ENCODE assay signal across 9 cellular contexts in genomic region chr1:2840036-2840809, GRCh38. TPM values are rescaled to one million over a fixed set of nuclear protein-coding genes. Genes with fewer than 3 reads are reported as not detected.
DNase-seq lines count a peak whose midpoint lies in the region; ATAC-seq and TF ChIP-seq lines count a peak whose summit lies in the region.
"Had no signal": no experiment of that assay in that cellular context is flagged by ENCODE, and none has a peak within 500 bp of the region (broad histone marks: within the 10 kb centered on the region; RNA-seq: fewer than 3 reads in every experiment).

No MANE protein-coding gene starts in this region.

- TF ChIP-seq CTCF in CD8-positive, alpha-beta T cell (IDR thresholded peaks at IDR 0.05) = peak; percentile 54
- no peak for TF ChIP-seq CTCF in adrenal gland (IDR thresholded peaks at IDR 0.05)

- no peaks in the 10 kb centered on the region for H3K9me3 Mint-ChIP-seq in CD8-positive, alpha-beta T cell

- ATAC-seq in CD8-positive, alpha-beta T cell = peak; percentile 90
- no peak for ATAC-seq in GM19395 (IDR thresholded peaks at IDR 0.05; ENCODE audit: unreplicated experiment)

- intact Hi-C loops in CD8-positive, alpha-beta T cell (cut with DNase I, micrococcal nuclease) = loop anchor here (1.0 to 10.0 kb wide), 5 partner anchors 18 to 426 kb away; no protein-coding TSS in a partner anchor
- intact Hi-C loops in adrenal gland (cut with DNase I) = no loop called here

- H3K27me3 Mint-ChIP-seq in CD8-positive, alpha-beta T cell (ENCODE audit: low read depth) = no peaks in the 10 kb centered on the region

- H3K36me3 Mint-ChIP-seq in CD8-positive, alpha-beta T cell = no peaks in the 10 kb centered on the region

- H3K36me3 ChIP-seq in CD8-positive, alpha-beta T cell (ENCODE audit: insufficient read depth, low read length) = no peaks in the 10 kb centered on the region
- no peaks in the 10 kb centered on the region for H3K36me3 ChIP-seq in adrenal gland (replicated peaks in 1 of 2)

- DNase-seq in CD8-positive, alpha-beta T cell = peak; percentile 42 to 83 (median 66)
- DNase-seq in UCSD-AML1 (lab: John Stamatoyannopoulos, UW; ENCODE audit: unreplicated experiment) (peak; percentile 76), adrenal gland (no peak), NCI-H1417 (lab: John Stamatoyannopoulos, UW) (no peak), NCI-H446 (lab: John Stamatoyannopoulos, UW) (no peak)
- peak; percentile 28 for DNase-seq in activated T-helper 9 cell treated with anti-CD3 and anti-CD28 coated beads, Interleukin-2, amount 50 U/mL, for 16 hours (ENCODE audit: low read depth)
- DNase-seq in stimulated activated CD4-positive, alpha-beta T cell treated with anti-CD3 and anti-CD28 coated beads, Interleukin-15, amount 100 ng/mL, for 24 hours = peak; percentile 70
- DNase-seq: NCI-H2107 had no signal

- no peaks in the 10 kb centered on the region for H3K27me3 ChIP-seq in CD8-positive, alpha-beta T cell (ENCODE audit: insufficient read depth, low read length)
- H3K27me3 ChIP-seq in adrenal gland = peaks cover under 1% of the 10 kb centered on the region

- POLR2A ChIA-PET in CD8-positive, alpha-beta T cell (lab: Charles Lee) = no interaction called here

- peaks cover 17% of the 10 kb centered on the region for H3K4me1 ChIP-seq in CD8-positive, alpha-beta T cell (ENCODE audit: insufficient read depth, low read length)
- H3K4me1 ChIP-seq in adrenal gland (replicated peaks in 1 of 2) = no peaks in the 10 kb centered on the region

- H3K27ac Mint-ChIP-seq in CD8-positive, alpha-beta T cell = peak overlapping the region; percentile 81

- TF ChIP-seq POLR2A in adrenal gland (IDR thresholded peaks at IDR 0.05) = no peak

- CTCF ChIA-PET in CD8-positive, alpha-beta T cell (lab: Charles Lee) = interaction anchor here (1.0 to 2.1 kb wide), 2 partner anchors 18 to 285 kb away, joined by 3 to 10 read pairs; partner anchors contain the start of gene TNFRSF14

- peak overlapping the region; percentile 18 for H3K27ac ChIP-seq in CD8-positive, alpha-beta T cell (ENCODE audit: low read depth, low read length)
- H3K27ac ChIP-seq in adrenal gland = no peak overlapping the region

- H3K4me3 ChIP-seq in CD8-positive, alpha-beta T cell (ENCODE audit: low read depth, low read length) = peak overlapping the region; percentile 21
- H3K4me3 ChIP-seq in adrenal gland = no peak overlapping the region

- WGBS in adrenal gland, 4 donors = 50 to 59% (median 54%) methylated on average over 16 of the region's 16 CpGs

- H3K4me1 Mint-ChIP-seq in CD8-positive, alpha-beta T cell (ENCODE audit: low read depth) = peaks cover 20% of the 10 kb centered on the region

- no peaks in the 10 kb centered on the region for H3K9me3 ChIP-seq in CD8-positive, alpha-beta T cell (ENCODE audit: low read length)
- H3K9me3 ChIP-seq in adrenal gland (replicated peaks in 1 of 3) = no peaks in the 10 kb centered on the region

- H3K4me3 Mint-ChIP-seq in CD8-positive, alpha-beta T cell = peak overlapping the region; percentile 76

RNA-seq across cellular contexts. Expression of gene TTC34, which starts 38.7 kb away (rescaled TPM):
- under 1 TPM; 0.75 to 0.76 TPM for total RNA-seq in CD8-positive, alpha-beta T cell
- total RNA-seq in adrenal gland = 1 to 10 TPM in 4 of 8 donors, under 1 TPM in 4; 0.12 to 1.6 (median 0.77) TPM
- 1 to 10 TPM in 1 of 3 donors, under 1 TPM in 2; 0.20 to 1.9 (median 0.34) TPM for polyA plus RNA-seq in adrenal gland

Comparison
In these comparisons a context has a peak if more than half of its experiments do, and no peak if none do; other contexts are left out.
1. DNase-seq: peak in CD8-positive, alpha-beta T cell (7 of 7), UCSD-AML1 (single experiment), activated T-helper 9 cell treated with anti-CD3 and anti-CD28 coated beads, Interleukin-2, amount 50 U/mL, for 16 hours (single experiment) and stimulated activated CD4-positive, alpha-beta T cell treated with anti-CD3 and anti-CD28 coated beads, Interleukin-15, amount 100 ng/mL, for 24 hours (single experiment); none in adrenal gland (0 of 7), NCI-H1417 (0 of 3) and NCI-H446 (0 of 2).
2. intact Hi-C loops: an anchor here in CD8-positive, alpha-beta T cell (1.0 to 10.0 kb wide); none called in adrenal gland.